In genomic region chrX:150216716-150217115, GRCh38 we compare ENCODE assay signal across 18 cellular contexts.
DNase-seq lines count a peak whose midpoint lies in the region; ATAC-seq and TF ChIP-seq lines count a peak whose summit lies in the region.
"Had no signal": no experiment of that assay in that cellular context is flagged by ENCODE, and none has a peak within 500 bp of the region (broad histone marks: within the 10 kb centered on the region; RNA-seq: fewer than 3 reads in every experiment).

No MANE protein-coding gene starts in this region.

- H3K36me3 Mint-ChIP-seq in endothelial cell (ENCODE audit: low read depth, unreplicated experiment), result no peaks in the 10 kb centered on the region
- H3K36me3 Mint-ChIP-seq: CD8-positive, alpha-beta T cell had no signal

- intact Hi-C loops in spleen (cut with DNase I; ENCODE audit: low total_unique reads), result no loop called here
- intact Hi-C loops in right cardiac atrium (cut with DNase I), result loop anchor here in 1 of 4 donors (10.0 kb wide), 1 partner anchor 148 kb away; the partner anchor contains the start of gene MAMLD1

- H3K27ac ChIP-seq in BLaER1 (no peak overlapping the region), coronary artery (no peak overlapping the region), spleen (no peak overlapping the region), right cardiac atrium (ENCODE audit: low read length) (no peak overlapping the region)
- H3K27ac ChIP-seq: 22Rv1, A549, C4-2B had no signal

- H3K9me3 ChIP-seq in BLaER1 (no peaks in the 10 kb centered on the region), spleen (no peaks in the 10 kb centered on the region), right cardiac atrium (ENCODE audit: control insufficient read depth, low read length) (no peaks in the 10 kb centered on the region)
- H3K9me3 ChIP-seq: A549, Caco-2 had no signal

- H3K4me1 ChIP-seq in BLaER1, result peaks cover 50% of the 10 kb centered on the region
- H3K4me1 ChIP-seq in spleen, result no peaks in the 10 kb centered on the region
- peaks cover 5% of the 10 kb centered on the region for H3K4me1 ChIP-seq in right cardiac atrium (ENCODE audit: control insufficient read depth, insufficient read depth, low read length)
- H3K4me1 ChIP-seq: A549, Caco-2 had no signal

- 66 to 91% (median 83%) methylated on average over 4 to 6 of the region's 6 CpGs for WGBS in spleen, 5 donors
- WGBS in right cardiac atrium, result 85% methylated on average over 6 of the region's 6 CpGs

- no peak overlapping the region for H3K4me3 Mint-ChIP-seq in endothelial cell (ENCODE audit: unreplicated experiment)
- H3K4me3 Mint-ChIP-seq: B cell; CD4-positive, alpha-beta T cell; CD8-positive, alpha-beta T cell had no signal

- no peak overlapping the region for H3K27ac Mint-ChIP-seq in endothelial cell (ENCODE audit: unreplicated experiment)
- H3K27ac Mint-ChIP-seq: B cell; CD4-positive, alpha-beta T cell; CD8-positive, alpha-beta T cell had no signal

- ATAC-seq in right cardiac atrium, result no peak
- ATAC-seq: A549; CD8-positive, alpha-beta T cell had no signal

- H3K27me3 ChIP-seq in BLaER1, result no peaks in the 10 kb centered on the region
- no peaks in the 10 kb centered on the region for H3K27me3 ChIP-seq in spleen (replicated peaks in 1 of 7)
- no peaks in the 10 kb centered on the region for H3K27me3 ChIP-seq in right cardiac atrium (ENCODE audit: control insufficient read depth, insufficient read depth)

- H3K9ac ChIP-seq in BLaER1, result no peak overlapping the region

- H3K4me2 ChIP-seq in BLaER1, result peak overlapping the region; percentile 74
- H3K4me2 ChIP-seq: A549 had no signal

- peaks cover 16% of the 10 kb centered on the region for H3K4me1 Mint-ChIP-seq in endothelial cell (ENCODE audit: unreplicated experiment)
- H3K4me1 Mint-ChIP-seq: B cell had no signal

- H3K36me3 ChIP-seq in BLaER1, result no peaks in the 10 kb centered on the region
- no peaks in the 10 kb centered on the region for H3K36me3 ChIP-seq in spleen

- peaks cover 2% of the 10 kb centered on the region for H3K27me3 Mint-ChIP-seq in endothelial cell (ENCODE audit: unreplicated experiment)
- H3K27me3 Mint-ChIP-seq: CD4-positive, alpha-beta T cell had no signal

- no peaks in the 10 kb centered on the region for H3K9me3 Mint-ChIP-seq in endothelial cell (ENCODE audit: unreplicated experiment)
- H3K9me3 Mint-ChIP-seq: CD4-positive, alpha-beta T cell; CD8-positive, alpha-beta T cell had no signal

- H4K20me1 ChIP-seq in BLaER1, result no peaks in the 10 kb centered on the region

- TF ChIP-seq CTCF in coronary artery (IDR thresholded peaks at IDR 0.05) (no peak), spleen (IDR thresholded peaks at IDR 0.05 in 8 of 11, conservative IDR thresholded peaks at IDR 0.05 in 3 of 11) (no peak), endothelial cell (IDR thresholded peaks at IDR 0.05; ENCODE audit: unreplicated experiment) (no peak)

- no peak for TF ChIP-seq POLR2A in spleen (IDR thresholded peaks at IDR 0.05)

- H3K4me3 ChIP-seq in BLaER1, result no peak overlapping the region
- H3K4me3 ChIP-seq in coronary artery, result no peak overlapping the region
- no peak overlapping the region for H3K4me3 ChIP-seq in spleen
- no peak overlapping the region for H3K4me3 ChIP-seq in right cardiac atrium (ENCODE audit: low read length)
- H3K4me3 ChIP-seq: A549 had no signal

- DNase-seq in coronary artery (ENCODE audit: low spot score), result peak; percentile 36
- peak; percentile 71 for DNase-seq in mesenteric fat pad (ENCODE audit: low spot score)
- peak; percentile 42 for DNase-seq in spleen
- DNase-seq in right cardiac atrium, result no peak
- DNase-seq in endothelial cell (ENCODE audit: low spot score), result no peak
- DNase-seq in HUDEP-2 (lab: John Stamatoyannopoulos, UW; ENCODE audit: unreplicated experiment in 76 of 76), result no peak
- DNase-seq: AML-193; Caco-2; Calu3; CD4-positive, alpha-beta T cell; CD8-positive, alpha-beta T cell; DMS79 treated with DMSO at 0.1 percent for 48 hours; GF-D8 had no signal

Comparison
In these comparisons a context has a peak if more than half of its experiments do, and no peak if none do; other contexts are left out.
1. DNase-seq: peak in coronary artery (single experiment), mesenteric fat pad (single experiment) and spleen (single experiment); none in right cardiac atrium (0 of 3), endothelial cell (single experiment) and HUDEP-2 (0 of 76).